4 cellular contexts compared by ENCODE assay signal in the genomic region with DNA sequence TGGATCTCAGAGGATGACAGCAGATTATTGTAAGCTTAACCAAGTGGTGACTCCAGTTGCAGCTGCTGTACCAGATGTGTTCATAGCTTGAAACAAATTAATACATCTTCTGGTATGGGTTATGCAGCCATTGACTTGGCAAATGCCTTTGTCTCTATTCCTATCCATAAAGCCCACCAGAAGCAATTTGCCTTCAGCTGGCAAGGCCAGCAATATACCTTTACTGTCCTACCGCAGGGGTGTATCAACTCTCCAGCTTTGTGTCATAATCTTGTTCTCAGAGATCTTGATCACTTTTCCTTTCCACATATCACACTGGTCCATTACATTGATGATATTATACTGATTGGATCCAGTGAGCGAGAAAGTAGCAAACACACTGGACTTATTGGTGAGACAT. TPM values are rescaled to one million over a fixed set of nuclear protein-coding genes. Genes with fewer than 3 reads are reported as not detected.
A peak's percentile ranks its signal among the peaks of the same experiment; 100 is the strongest.
DNase-seq lines count a peak whose midpoint lies in the region; ATAC-seq and TF ChIP-seq lines count a peak whose summit lies in the region.
"Not testable (repeated sequence)": the region's sequence is repeated elsewhere in the genome, so short reads cannot be mapped to it uniquely, and the experiment has no call there.

No MANE protein-coding gene starts in this region.

- H3K9me3 ChIP-seq in HEK293 (ENCODE audit: control insufficient read depth, insufficient read depth, low read depth, low read length); IMR-90 (ENCODE audit: control insufficient read depth, insufficient read depth, low read length): not testable (repeated sequence)

- not testable (repeated sequence) for H3K79me1 ChIP-seq in IMR-90 (ENCODE audit: low read depth in 1 of 2, low read length in 2 of 2)

- H2AK9ac ChIP-seq in IMR-90 (replicated peaks; ENCODE audit: low read depth, low read length, poor library complexity) = not testable (repeated sequence)

- not testable (repeated sequence) for H4K20me1 ChIP-seq in IMR-90 (ENCODE audit: insufficient read depth, low read length)

- not testable (repeated sequence) for DNase-seq in IMR-90
- peak; percentile 59 for DNase-seq in NCI-H524 treated with DMSO at 0.1 percent for 48 hours (lab: John Stamatoyannopoulos, UW)
- DNase-seq in NCI-H82 treated with DMSO at 0.1 percent for 48 hours (lab: John Stamatoyannopoulos, UW; ENCODE audit: unreplicated experiment) = peak; percentile 44

- not testable (repeated sequence) for H3K27ac ChIP-seq in HEK293 (ENCODE audit: extremely low read depth, low read depth, low read length); IMR-90 (ENCODE audit: insufficient read depth, low read length)

- POLR2A ChIA-PET in HEK293 (lab: Yijun Ruan, JAX); IMR-90 (lab: Charles Lee; ENCODE audit: unreplicated experiment): not testable (repeated sequence)

- H4K8ac ChIP-seq in IMR-90 (ENCODE audit: low read depth in 2 of 2, low read length in 2 of 2) = not testable (repeated sequence)

- not testable (repeated sequence) for H2BK20ac ChIP-seq in IMR-90 (ENCODE audit: low read depth, low read length)

- H3K18ac ChIP-seq in IMR-90 (ENCODE audit: low read depth, low read length) = not testable (repeated sequence)

- ATAC-seq in IMR-90 (ENCODE audit: low read depth) = not testable (repeated sequence)

- H2BK5ac ChIP-seq in IMR-90 (ENCODE audit: low read depth, low read length, poor library complexity, severe bottlenecking) = not testable (repeated sequence)

- not testable (repeated sequence) for TF ChIP-seq POLR2A in IMR-90 (IDR thresholded peaks at IDR 0.05; ENCODE audit: low read depth, low read length)

- H3K9me1 ChIP-seq in IMR-90 (ENCODE audit: insufficient read depth, low read length) = peaks cover 10% of the 10 kb centered on the region

- not testable (repeated sequence) for H2AFZ ChIP-seq in IMR-90 (replicated peaks; ENCODE audit: low read length, poor library complexity)

- in situ Hi-C loops in IMR-90 (cut with MboI; ENCODE audit: low sequenced_read_pairs) = not testable (repeated sequence)

- H3K4me3 ChIP-seq in HEK293 (ENCODE audit: low read depth, low read length); IMR-90 (ENCODE audit: insufficient read depth, low read depth, low read length): not testable (repeated sequence)

- H3K56ac ChIP-seq in IMR-90 (ENCODE audit: extremely low read depth, insufficient read depth, low read length) = not testable (repeated sequence)

- H3K4me2 ChIP-seq in IMR-90 (ENCODE audit: low read depth, low read length) = not testable (repeated sequence)

- no CpG with 5 or more reads among the region's 2 CpGs for WGBS in IMR-90 (ENCODE audit: extremely low coverage in 2 of 2, insufficient read length in 1 of 2), 2 experiments

- CTCF ChIA-PET in HEK293 (lab: Yijun Ruan, JAX); IMR-90 (lab: Yijun Ruan, JAX): not testable (repeated sequence)

- H3K4me1 ChIP-seq in HEK293 (ENCODE audit: control insufficient read depth, insufficient read depth, low read length) = not testable (repeated sequence)
- peaks cover 21% of the 10 kb centered on the region for H3K4me1 ChIP-seq in IMR-90 (ENCODE audit: control insufficient read depth, insufficient read depth, low read length)

- not testable (repeated sequence) for BruUV-seq in IMR-90 (replicated peaks; lab: Mats Ljungman, UMichigan)

- dilution Hi-C loops in IMR-90 (cut with HindIII; ENCODE audit: low sequenced_read_pairs, unreplicated experiment) = not testable (repeated sequence)

- H2AK5ac ChIP-seq in IMR-90 (ENCODE audit: low read depth, low read length) = peak overlapping the region; percentile 31; the same call in 1 of the 2 replicates

- intact Hi-C loops in IMR-90 (cut with micrococcal nuclease) = not testable (repeated sequence)

- not testable (repeated sequence) for TF ChIP-seq CTCF in HEK293 (tag by site-specific recombination; IDR thresholded peaks at IDR 0.05); IMR-90 (conservative IDR thresholded peaks at IDR 0.05; ENCODE audit: low read depth, low read length)

- not testable (repeated sequence) for H3K36me3 ChIP-seq in HEK293 (ENCODE audit: control insufficient read depth in 2 of 2, insufficient read depth in 1 of 2, low read length in 2 of 2); IMR-90 (ENCODE audit: control insufficient read depth, insufficient read depth, low read length)

- not testable (repeated sequence) for H3K9ac ChIP-seq in IMR-90 (ENCODE audit: low read depth, low read length)

- H4K91ac ChIP-seq in IMR-90 (ENCODE audit: insufficient read depth, low read depth, low read length) = not testable (repeated sequence)

- not testable (repeated sequence) for TF ChIP-seq RAD21 in IMR-90 (IDR thresholded peaks at IDR 0.05; ENCODE audit: low read length)

- H3K14ac ChIP-seq in IMR-90 (replicated peaks; ENCODE audit: low read depth, low read length) = not testable (repeated sequence)

- H2BK120ac ChIP-seq in IMR-90 (ENCODE audit: low read depth, low read length) = not testable (repeated sequence)

- not testable (repeated sequence) for H4K5ac ChIP-seq in IMR-90 (ENCODE audit: low read depth, low read length)

- not testable (repeated sequence) for H3K23ac ChIP-seq in IMR-90 (ENCODE audit: low read depth, low read length)

- not testable (repeated sequence) for H3K4ac ChIP-seq in IMR-90 (ENCODE audit: low read depth, low read length)

- not testable (repeated sequence) for H3K27me3 ChIP-seq in IMR-90 (ENCODE audit: control insufficient read depth, insufficient read depth, low read length)

- not testable (repeated sequence) for H2BK15ac ChIP-seq in IMR-90 (ENCODE audit: low read depth, low read length)

TF ChIP-seq in HEK293, 187 proteins besides CTCF, POLR2A, EP300 and RAD21:
- TF ChIP-seq ZNF157 (tag by site-specific recombination; IDR thresholded peaks at IDR 0.05) = peak; percentile 95

RNA-seq across cellular contexts. Expression of a gene that starts 59.3 kb away (rescaled TPM):
- total RNA-seq in IMR-90 (2012; rRNA removed) = 9.3 and 20.0 TPM in 2 replicates
- 8.1 and 10.7 TPM in 2 replicates for polyA plus RNA-seq in IMR-90 (2012; rRNA removed)
- polyA plus RNA-seq in IMR-90 (2012; cell fraction: cytosol; rRNA removed) = 2.6 and 3.5 TPM in 2 replicates
- 1.7 and 7.4 TPM in 2 replicates for polyA plus RNA-seq in IMR-90 (2012; cell fraction: nucleus; rRNA removed; ENCODE audit: low replicate concordance)
